Comparison of ENCODE assay signal across 10 cellular contexts in the genomic region with DNA sequence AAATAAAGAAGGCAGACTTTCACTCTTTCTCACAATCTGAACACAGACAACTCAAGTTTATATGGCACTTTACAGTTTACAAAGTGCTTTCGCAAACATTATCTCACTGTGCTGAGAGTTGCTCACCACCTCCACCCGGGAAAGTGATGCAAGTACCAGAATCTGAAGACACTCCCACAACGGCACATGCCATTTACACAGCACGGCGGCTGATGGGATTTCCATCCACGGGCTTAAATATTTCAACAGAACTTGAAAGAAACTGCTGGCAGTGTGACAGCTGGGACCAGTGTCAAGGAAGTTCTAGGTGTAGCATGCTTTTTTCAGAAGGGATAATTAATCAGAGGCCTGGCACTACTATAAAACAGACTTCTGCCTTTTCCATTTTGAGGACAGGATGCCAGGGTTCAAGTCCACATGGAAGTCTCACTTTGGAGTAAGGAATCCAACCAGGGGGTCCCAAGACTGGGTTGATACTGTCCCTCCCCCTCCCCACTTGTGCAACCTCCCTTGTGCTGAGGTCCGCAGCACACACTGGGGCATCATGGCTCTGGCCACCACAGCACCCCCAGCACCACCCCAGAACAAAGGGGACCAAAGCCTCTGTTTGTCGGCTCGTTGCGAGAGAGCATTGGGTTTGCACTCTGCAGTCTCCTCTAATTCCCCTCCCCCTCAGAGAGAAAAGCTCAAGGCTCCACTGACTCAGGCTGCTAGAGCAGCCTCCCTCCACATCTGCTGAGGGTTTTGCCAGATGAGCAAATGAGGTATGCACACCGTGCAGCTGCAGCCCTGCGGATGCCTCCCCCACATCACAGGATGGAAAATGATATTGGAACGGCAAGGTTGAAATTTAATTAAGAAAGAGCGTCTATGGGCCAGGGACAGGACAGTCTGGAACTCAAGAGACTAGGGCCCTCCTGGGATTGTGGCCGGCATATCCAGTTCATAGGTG.
DNase-seq lines count a peak whose midpoint lies in the region; ATAC-seq and TF ChIP-seq lines count a peak whose summit lies in the region.
"Had no signal": no experiment of that assay in that cellular context is flagged by ENCODE, and none has a peak within 500 bp of the region (broad histone marks: within the 10 kb centered on the region; RNA-seq: fewer than 3 reads in every experiment).

No MANE protein-coding gene starts in this region.

- H3K9me3 Mint-ChIP-seq in activated T-cell treated with anti-CD3 and anti-CD28 coated beads, Interleukin-2, amount 50 U/mL, for 24 hours: no peaks in the 10 kb centered on the region
- H3K9me3 Mint-ChIP-seq: IgD-negative memory B cell had no signal

- H3K4me1 ChIP-seq in transverse colon: peaks cover 12 to 47% (median 14%) of the 10 kb centered on the region in 4 donors

- peaks cover 61% of the 10 kb centered on the region for H3K4me1 Mint-ChIP-seq in activated T-cell treated with anti-CD3 and anti-CD28 coated beads, Interleukin-2, amount 50 U/mL, for 24 hours (ENCODE audit: low read depth)

- H3K27ac Mint-ChIP-seq in activated T-cell treated with anti-CD3 and anti-CD28 coated beads, Interleukin-2, amount 50 U/mL, for 24 hours: peak overlapping the region; percentile 85

- no peaks in the 10 kb centered on the region for H3K27me3 Mint-ChIP-seq in activated T-cell treated with anti-CD3 and anti-CD28 coated beads, Interleukin-2, amount 50 U/mL, for 24 hours

- H3K27me3 ChIP-seq in transverse colon: no peaks in the 10 kb centered on the region

- H3K4me3 Mint-ChIP-seq in activated T-cell treated with anti-CD3 and anti-CD28 coated beads, Interleukin-2, amount 50 U/mL, for 24 hours: peak overlapping the region; percentile 53

- in situ Hi-C loops in transverse colon (cut with MboI; ENCODE audit: low pct_ligation_motif_present in 1 of 4, low pct_unique_long_range_greater_than_20kb in 1 of 4, low sequenced_read_pairs in 3 of 4): no loop called here

- peak overlapping the region; percentile 51 to 85 (median 68) for H3K27ac ChIP-seq in transverse colon
- H3K27ac ChIP-seq: C4-2B had no signal

- H3K4me3 ChIP-seq in transverse colon: no peak overlapping the region

- peak; percentile 20 for TF ChIP-seq EP300 in transverse colon (IDR thresholded peaks at IDR 0.05; ENCODE audit: low read depth)

- peaks cover 58% of the 10 kb centered on the region for H3K36me3 Mint-ChIP-seq in activated T-cell treated with anti-CD3 and anti-CD28 coated beads, Interleukin-2, amount 50 U/mL, for 24 hours (ENCODE audit: low read depth)
- H3K36me3 Mint-ChIP-seq: IgD-negative memory B cell had no signal

- TF ChIP-seq CTCF in transverse colon (IDR thresholded peaks at IDR 0.05): no peak

- 73 to 81% methylated on average over 6 to 15 of the region's 15 CpGs for WGBS in transverse colon (ENCODE audit: low coverage in 1 of 2), 2 donors

- no peak for ATAC-seq in GM21528 (IDR thresholded peaks at IDR 0.05; ENCODE audit: low FRiP score, unreplicated experiment)

- DNase-seq in activated T-cell treated with anti-CD3 and anti-CD28 coated beads, Interleukin-2, amount 50 U/mL, for 24 hours: peak; percentile 49
- DNase-seq in activated T-cell treated with anti-CD3 and anti-CD28 coated beads for 4 hours: no peak
- DNase-seq in activated naive CD4-positive, alpha-beta T cell treated with anti-CD3 and anti-CD28 coated beads, Interleukin-2, amount 50 U/mL, for 16 hours: peak; percentile 26
- peak; percentile 77 for DNase-seq in left kidney (ENCODE audit: low read depth, low spot score)
- peak; percentile 33 for DNase-seq in transverse colon
- DNase-seq in NCI-H1048 (lab: John Stamatoyannopoulos, UW): no peak
- DNase-seq in GM19238 (ENCODE audit: insufficient read length, low spot score): no peak

- intact Hi-C loops in transverse colon (cut with DNase I; ENCODE audit: low total_unique reads): no loop called here

- H3K9me3 ChIP-seq in transverse colon: no peaks in the 10 kb centered on the region

- TF ChIP-seq POLR2A in transverse colon (IDR thresholded peaks at IDR 0.05): no peak

- peaks cover 0 to 13% (median 0%) of the 10 kb centered on the region in 4 donors for H3K36me3 ChIP-seq in transverse colon

Comparison
In these comparisons a context has a peak if more than half of its experiments do, and no peak if none do; other contexts are left out.
1. DNase-seq: peak in activated T-cell treated with anti-CD3 and anti-CD28 coated beads, Interleukin-2, amount 50 U/mL, for 24 hours (single experiment), activated naive CD4-positive, alpha-beta T cell treated with anti-CD3 and anti-CD28 coated beads, Interleukin-2, amount 50 U/mL, for 16 hours (single experiment), left kidney (single experiment) and transverse colon (single experiment); none in activated T-cell treated with anti-CD3 and anti-CD28 coated beads for 4 hours (single experiment), NCI-H1048 (single experiment) and GM19238 (single experiment).